20 cellular contexts compared by ENCODE assay signal in the genomic region with DNA sequence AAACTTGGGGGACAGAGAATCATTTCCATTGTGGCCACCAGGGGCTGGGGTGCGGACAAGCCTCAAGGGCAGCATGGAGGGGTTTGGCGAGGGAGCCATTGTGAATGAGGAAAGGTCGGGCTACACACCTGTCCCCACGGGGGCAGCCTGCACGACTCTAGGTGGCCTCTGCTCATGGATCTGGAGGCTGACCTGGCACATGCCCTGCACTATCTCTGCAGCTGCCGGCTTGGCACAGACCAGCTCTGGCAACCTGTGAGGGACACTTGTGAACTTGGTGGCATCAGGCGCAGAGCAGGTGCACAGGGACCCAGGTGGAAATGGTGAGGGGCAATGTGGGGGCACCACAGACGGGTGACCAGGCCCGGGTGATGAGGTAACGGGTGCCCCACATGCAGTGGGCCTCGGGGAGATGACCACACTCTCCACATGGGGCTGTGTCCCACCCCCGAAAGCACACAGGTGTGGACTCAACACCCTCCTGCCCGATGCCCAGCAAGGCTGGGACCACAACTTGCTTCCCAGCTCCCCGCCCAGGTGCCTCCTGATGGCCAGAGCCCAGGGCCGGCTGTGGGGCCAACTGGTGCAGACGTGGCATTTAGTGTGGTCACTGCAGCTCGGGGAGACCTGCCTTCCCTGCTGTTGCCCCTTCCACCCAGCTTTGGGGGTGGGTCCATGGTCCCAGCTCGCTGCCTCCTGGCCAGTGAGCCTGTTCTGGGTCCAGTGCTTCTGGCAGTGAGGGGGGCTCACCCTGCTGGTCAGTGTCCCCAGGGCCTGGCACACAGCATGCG.
DNase-seq lines count a peak whose midpoint lies in the region; ATAC-seq, FAIRE-seq and TF ChIP-seq lines count a peak whose summit lies in the region.
"Had no signal": no experiment of that assay in that cellular context is flagged by ENCODE, and none has a peak within 500 bp of the region (broad histone marks: within the 10 kb centered on the region; RNA-seq: fewer than 3 reads in every experiment).

No MANE protein-coding gene starts in this region.

- RAD21 ChIA-PET in HCT116 (lab: Charles Lee; ENCODE audit: low non-redundant PET in 1 of 2, low total read pairs in 2 of 2, uncharacterized antibody in 2 of 2, unreplicated experiment in 2 of 2), result no interaction called here

- no peak overlapping the region for H3K27ac ChIP-seq in HCT116 (ENCODE audit: low read depth, low read length)
- no peak overlapping the region for H3K27ac ChIP-seq in adrenal gland
- no peak overlapping the region for H3K27ac ChIP-seq in pancreas
- H3K27ac ChIP-seq: BLaER1, testis had no signal

- no TSS peak for BruUV-seq in HCT116 (replicated peaks; lab: Mats Ljungman, UMichigan)

- H3K36me3 ChIP-seq in HCT116 (ENCODE audit: control insufficient read depth in 1 of 2, insufficient read depth in 2 of 2, low read length in 2 of 2), result no peaks in the 10 kb centered on the region
- no peaks in the 10 kb centered on the region for H3K36me3 ChIP-seq in adrenal gland (replicated peaks in 1 of 2)
- no peaks in the 10 kb centered on the region for H3K36me3 ChIP-seq in pancreas
- H3K36me3 ChIP-seq: BLaER1 had no signal

- H3K9me2 ChIP-seq in HCT116 (ENCODE audit: insufficient read depth), result no peaks in the 10 kb centered on the region

- TF ChIP-seq RAD21 in HCT116 (IDR thresholded peaks at IDR 0.05; ENCODE audit: low read depth), result no peak

- DNase-seq in HCT116 (ENCODE audit: low read depth, low spot score), result no peak
- DNase-seq in adrenal gland, result peak in 4 of 7 donors; percentile 4 to 12 (median 10)
- peak; percentile 73 for DNase-seq in cardiac septum (ENCODE audit: low spot score)
- DNase-seq in pancreas, result peak in 4 of 6 donors; percentile 26 to 68 (median 53)
- DNase-seq in erythroblast (lab: John Stamatoyannopoulos, UW), result no peak
- no peak for DNase-seq in H54 (ENCODE audit: insufficient read length, low spot score)
- DNase-seq: activated CD4-positive, alpha-beta T cell treated with anti-CD3 and anti-CD28 coated beads for 4 hours; activated T-cell treated with anti-CD3 and anti-CD28 coated beads, Interleukin-2, amount 50 U/mL, for 1 hour; amygdala; NCI-H146; NCI-H226; nephron progenitor cell; stimulated activated CD4-positive, alpha-beta T cell treated with anti-CD3 and anti-CD28 coated beads, Interleukin-2, amount 100 ng/mL, for 48 hours; T1000; testis had no signal

- H3K9me3 ChIP-seq in HCT116 (ENCODE audit: control insufficient read depth in 1 of 2, insufficient read depth in 1 of 2, low read depth in 1 of 2, low read length in 2 of 2), result no peaks in the 10 kb centered on the region
- no peaks in the 10 kb centered on the region for H3K9me3 ChIP-seq in adrenal gland (replicated peaks in 1 of 3)
- no peaks in the 10 kb centered on the region for H3K9me3 ChIP-seq in pancreas
- H3K9me3 ChIP-seq: testis had no signal

- H3K79me2 ChIP-seq in HCT116 (ENCODE audit: insufficient read depth, low read length), result peaks cover 45% of the 10 kb centered on the region

- H3K4me1 ChIP-seq in HCT116 (ENCODE audit: control insufficient read depth in 1 of 2, insufficient read depth in 2 of 2, low read length in 2 of 2) (no peaks in the 10 kb centered on the region), adrenal gland (replicated peaks in 1 of 2) (peaks cover 0 to 10% of the 10 kb centered on the region in 2 donors), pancreas (peaks cover 0 to 11% (median 0%) of the 10 kb centered on the region in 3 donors)

- H3K27me3 ChIP-seq in HCT116 (ENCODE audit: insufficient read depth, low read length) (no peaks in the 10 kb centered on the region), adrenal gland (no peaks in the 10 kb centered on the region), pancreas (no peaks in the 10 kb centered on the region)
- H3K27me3 ChIP-seq: BLaER1, testis had no signal

- TF ChIP-seq CTCF in HCT116 (IDR thresholded peaks at IDR 0.05 in 2 of 3, conservative IDR thresholded peaks at IDR 0.05 in 1 of 3; ENCODE audit: borderline replicate concordance in 1 of 3, insufficient read depth in 1 of 3, low read depth in 2 of 3, low read length in 2 of 3) (peak in 2 of 3 experiments; percentile 10 to 39; a peak in 2 of 6 replicates), adrenal gland (IDR thresholded peaks at IDR 0.05) (no peak), pancreas (IDR thresholded peaks at IDR 0.05) (no peak)

- TF ChIP-seq POLR2A in HCT116 (IDR thresholded peaks at IDR 0.05; ENCODE audit: borderline replicate concordance, extremely low read depth, insufficient read depth, insufficient read length) (no peak), adrenal gland (IDR thresholded peaks at IDR 0.05) (no peak), erythroblast (IDR thresholded peaks at IDR 0.05; ENCODE audit: low read length) (no peak), H54 (IDR thresholded peaks at IDR 0.05; ENCODE audit: low read depth, low read length) (no peak)

- H3K9ac ChIP-seq in HCT116 (ENCODE audit: low read length), result no peak overlapping the region
- H3K9ac ChIP-seq: BLaER1 had no signal

- no peak overlapping the region for H2AFZ ChIP-seq in HCT116 (ENCODE audit: low read depth, low read length, poor library complexity, severe bottlenecking)

- intact Hi-C loops in HCT116 (cut with micrococcal nuclease), result no loop called here
- intact Hi-C loops in adrenal gland (cut with DNase I), result no loop called here
- intact Hi-C loops in cardiac septum (cut with DNase I), result no loop called here
- intact Hi-C loops in pancreas (cut with DNase I), result no loop called here

- CTCF ChIA-PET in HCT116 (lab: Charles Lee), result no interaction called here

- 87 to 100% (median 92%) methylated on average over 11 to 19 of the region's 19 CpGs for WGBS in adrenal gland, 4 donors
- WGBS in pancreas, 2 donors, result 66 to 69% methylated on average over 19 of the region's 19 CpGs

- FAIRE-seq in pancreas (lab: Jason Lieb, UNC), result no peak
- no peak for FAIRE-seq in H54 (lab: Jason Lieb, UNC)
- FAIRE-seq: GM18507 had no signal

- no peak overlapping the region for H3K4me2 ChIP-seq in HCT116 (ENCODE audit: low read length)
- H3K4me2 ChIP-seq: BLaER1 had no signal

- ATAC-seq in HCT116, result peak; percentile 44; the same call in 1 of the 2 replicates
- peak in 3 of 4 donors; percentile 21 to 66 (median 27) for ATAC-seq in pancreas
- no peak for ATAC-seq in GM19395 (IDR thresholded peaks at IDR 0.05; ENCODE audit: unreplicated experiment)
- ATAC-seq in HG03469 (IDR thresholded peaks at IDR 0.05; ENCODE audit: unreplicated experiment), result no peak
- ATAC-seq: sciatic nerve had no signal

- POLR2A ChIA-PET in HCT116 (lab: Charles Lee), result no interaction called here

- H4K20me1 ChIP-seq in HCT116 (ENCODE audit: insufficient read depth), result no peaks in the 10 kb centered on the region
- H4K20me1 ChIP-seq: BLaER1 had no signal

- H3K4me3 ChIP-seq in HCT116 (replicated peaks in 1 of 2; ENCODE audit: low read depth in 1 of 2, low read length in 2 of 2), result no peak overlapping the region
- no peak overlapping the region for H3K4me3 ChIP-seq in adrenal gland
- H3K4me3 ChIP-seq in pancreas, result no peak overlapping the region
- H3K4me3 ChIP-seq: BLaER1, testis had no signal

TF ChIP-seq in HCT116, 20 proteins besides CTCF, POLR2A, EP300 and RAD21:
- TF ChIP-seq CBX3 (IDR thresholded peaks at IDR 0.05; ENCODE audit: low read depth), result no peak
- TF ChIP-seq, protein P1, sequence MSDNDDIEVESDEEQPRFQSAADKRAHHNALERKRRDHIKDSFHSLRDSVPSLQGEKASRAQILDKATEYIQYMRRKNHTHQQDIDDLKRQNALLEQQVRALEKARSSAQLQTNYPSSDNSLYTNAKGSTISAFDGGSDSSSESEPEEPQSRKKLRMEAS (IDR thresholded peaks at IDR 0.05), result no peak
- TF ChIP-seq ELF1 (IDR thresholded peaks at IDR 0.05; ENCODE audit: borderline replicate concordance, low read depth), result no peak
- TF ChIP-seq SP1 (IDR thresholded peaks at IDR 0.05; ENCODE audit: low read depth), result no peak
- TF ChIP-seq ZNF274 (IDR thresholded peaks at IDR 0.05; ENCODE audit: low read depth, low read length), result no peak
- no peak for TF ChIP-seq EZH2phosphoT487 (IDR thresholded peaks at IDR 0.05; ENCODE audit: borderline replicate concordance)
- TF ChIP-seq JUND (IDR thresholded peaks at IDR 0.05), result no peak
- no peak for TF ChIP-seq POLR2AphosphoS5 (IDR thresholded peaks at IDR 0.05; ENCODE audit: low read depth, low read length)

Comparison
In these comparisons a context has a peak if more than half of its experiments do, and no peak if none do; other contexts are left out.
1. ATAC-seq: peak in HCT116 (single experiment) and pancreas (3 of 4); none in GM19395 (single experiment) and HG03469 (single experiment).
2. DNase-seq: peak in adrenal gland (4 of 7), cardiac septum (single experiment) and pancreas (4 of 6); none in HCT116 (single experiment), erythroblast (0 of 2) and H54 (single experiment).
3. CTCF ChIP-seq: peak in HCT116 (2 of 3); none in adrenal gland (0 of 6) and pancreas (0 of 4).